ENCODE assay signal across 1 cellular context in genomic region chr4:47711183-47711582, GRCh38.
TF ChIP-seq lines count a peak whose summit lies in the region.

No MANE protein-coding gene starts in this region.

TF ChIP-seq in H1, 55 proteins besides CTCF, POLR2A, EP300 and RAD21:
- TF ChIP-seq RBBP5 (IDR thresholded peaks at IDR 0.05; ENCODE audit: borderline replicate concordance, low read depth, low read length) (no peak), RNF2 (IDR thresholded peaks at IDR 0.05; ENCODE audit: borderline replicate concordance, low read depth, low read length, missing control alignments, poor library complexity, severe bottlenecking) (no peak), CHD7 (IDR thresholded peaks at IDR 0.05; ENCODE audit: insufficient replicate concordance, low read length) (no peak), YY1 (IDR thresholded peaks at IDR 0.05; ENCODE audit: low read depth, low read length) (peak; percentile 85), E2F6 (IDR thresholded peaks at IDR 0.05) (no peak), SIX5 (IDR thresholded peaks at IDR 0.05; ENCODE audit: low read depth, low read length) (peak; percentile 43; the same call in 1 of the 2 replicates)
